ENCODE assay signal across 7 cellular contexts in genomic region chr17:81239714-81240555, GRCh38. TPM values are rescaled to one million over a fixed set of nuclear protein-coding genes. Genes with fewer than 3 reads are reported as not detected.
A peak's percentile ranks its signal among the peaks of the same experiment; 100 is the strongest.
DNase-seq lines count a peak whose midpoint lies in the region; ATAC-seq and TF ChIP-seq lines count a peak whose summit lies in the region.

No MANE protein-coding gene starts in this region.

- no peaks in the 10 kb centered on the region for H3K27me3 Mint-ChIP-seq in activated naive CD8-positive, alpha-beta T cell treated with anti-CD3 and anti-CD28 coated beads, Interleukin-2, amount 50 U/mL, for 24 hours

- peaks cover 14% of the 10 kb centered on the region for H3K36me3 Mint-ChIP-seq in activated naive CD8-positive, alpha-beta T cell treated with anti-CD3 and anti-CD28 coated beads, Interleukin-2, amount 50 U/mL, for 24 hours (ENCODE audit: low read depth)

- TF ChIP-seq CTCF in OCI-LY7 (conservative IDR thresholded peaks at IDR 0.05; ENCODE audit: low read length) = no peak

- no TSS peak for BruUV-seq in OCI-LY7 (replicated peaks; lab: Mats Ljungman, UMichigan)

- peak overlapping the region; percentile 79 for H3K4me3 ChIP-seq in OCI-LY7 (ENCODE audit: low read depth, low read length, poor library complexity, severe bottlenecking)

- POLR2A ChIA-PET in OCI-LY7 (lab: Charles Lee) = interaction anchor here (0.6 to 2.3 kb wide), 3 partner anchors 17 to 429 kb away, joined by 3 to 12 read pairs (median 3); partner anchors contain the start of gene CEP131

- peak overlapping the region; percentile 1; the same call in 1 of the 2 replicates for H2AFZ ChIP-seq in OCI-LY7 (ENCODE audit: low read length)

- peak overlapping the region; percentile 92 for H3K27ac Mint-ChIP-seq in activated naive CD8-positive, alpha-beta T cell treated with anti-CD3 and anti-CD28 coated beads, Interleukin-2, amount 50 U/mL, for 24 hours

- no peak for ATAC-seq in GM18505 (IDR thresholded peaks at IDR 0.05; ENCODE audit: unreplicated experiment)
- ATAC-seq in activated naive CD8-positive, alpha-beta T cell treated with anti-CD3 and anti-CD28 coated beads, Interleukin-2, amount 50 U/mL, for 24 hours = peak; percentile 7

- H3K4me1 Mint-ChIP-seq in activated naive CD8-positive, alpha-beta T cell treated with anti-CD3 and anti-CD28 coated beads, Interleukin-2, amount 50 U/mL, for 24 hours = peaks cover 36% of the 10 kb centered on the region

- no peaks in the 10 kb centered on the region for H3K9me3 Mint-ChIP-seq in activated naive CD8-positive, alpha-beta T cell treated with anti-CD3 and anti-CD28 coated beads, Interleukin-2, amount 50 U/mL, for 24 hours

- TF ChIP-seq POLR2A in GM18505 (IDR thresholded peaks at IDR 0.05; ENCODE audit: borderline replicate concordance, extremely low read depth, insufficient read depth, insufficient read length) = peak; percentile 50

- H3K4me1 ChIP-seq in OCI-LY7 (ENCODE audit: insufficient read depth, low read length, poor library complexity, severe bottlenecking) = peaks cover 44% of the 10 kb centered on the region

- intact Hi-C loops in OCI-LY7 (cut with micrococcal nuclease; ENCODE audit: unreplicated experiment) = loop anchor here (1.0 to 2.0 kb wide), 3 partner anchors 17 to 217 kb away; no protein-coding TSS in a partner anchor

- H3K4me2 ChIP-seq in OCI-LY7 (ENCODE audit: low read length) = peak overlapping the region; percentile 82

- DNase-seq in OCI-LY7 (ENCODE audit: low spot score) (peak; percentile 76), kidney tubule cell (ENCODE audit: low spot score) (peak; percentile 33), NCI-H2107 (lab: John Stamatoyannopoulos, UW) (no peak), ureter (ENCODE audit: low spot score) (no peak)
- peak; percentile 56 for DNase-seq in activated naive CD8-positive, alpha-beta T cell treated with anti-CD3 and anti-CD28 coated beads, Interleukin-2, amount 50 U/mL, for 24 hours
- DNase-seq in stimulated activated CD8-positive, alpha-beta memory T cell treated with anti-CD3 and anti-CD28 coated beads, Interleukin-12 subunit alpha, Interleukin-12 subunit beta, amount 100 ng/mL, for 24 hours (ENCODE audit: extremely low read depth) = peak; percentile 15

- peaks cover 30% of the 10 kb centered on the region for H3K79me2 ChIP-seq in OCI-LY7 (ENCODE audit: insufficient read depth, low read depth, low read length)

- H3K27ac ChIP-seq in OCI-LY7 (ENCODE audit: low read depth, low read length, poor library complexity, severe bottlenecking) = peak overlapping the region; percentile 61

- peaks cover 34% of the 10 kb centered on the region for H3K36me3 ChIP-seq in OCI-LY7 (ENCODE audit: insufficient read depth, low read length)

- H3K9me2 ChIP-seq in OCI-LY7 (ENCODE audit: insufficient read depth, low read length) = no peaks in the 10 kb centered on the region

- H3K4me3 Mint-ChIP-seq in activated naive CD8-positive, alpha-beta T cell treated with anti-CD3 and anti-CD28 coated beads, Interleukin-2, amount 50 U/mL, for 24 hours = peak overlapping the region; percentile 92

- peaks cover 5% of the 10 kb centered on the region; the same call in 1 of the 2 replicates for H4K20me1 ChIP-seq in OCI-LY7 (ENCODE audit: insufficient read depth, low read length)

- CTCF ChIA-PET in OCI-LY7 (lab: Charles Lee; ENCODE audit: unreplicated experiment) = interaction anchor here (1.2 kb wide), 1 partner anchor 97 kb away, joined by 7 read pairs; no protein-coding TSS in a partner anchor

- no peaks in the 10 kb centered on the region for H3K9me3 ChIP-seq in OCI-LY7 (ENCODE audit: low read length)

RNA-seq across cellular contexts. Expression of gene NDUFAF8, which starts 0.8 kb away (rescaled TPM):
- 129 and 161 TPM in 2 replicates for total RNA-seq in OCI-LY7 (2014; rRNA removed; shearing (Covaris generic))
- total RNA-seq in OCI-LY7 (2022) = 151 and 165 TPM in 2 replicates
- 52.9 TPM for total RNA-seq in ureter

RNA-seq across cellular contexts. Expression of gene TEPSIN, which starts 1.1 kb away (rescaled TPM):
- 29.7 and 46.4 TPM in 2 replicates for total RNA-seq in OCI-LY7 (2014; rRNA removed; shearing (Covaris generic))
- total RNA-seq in OCI-LY7 (2022) = 75.3 and 78.9 TPM in 2 replicates
- 37.1 TPM for total RNA-seq in ureter

RNA-seq across cellular contexts. Expression of gene CEP131, which starts 17.2 kb away (rescaled TPM):
- 32.9 and 35.0 TPM in 2 replicates for total RNA-seq in OCI-LY7 (2014; rRNA removed; shearing (Covaris generic))
- total RNA-seq in OCI-LY7 (2022) = 36.0 and 38.6 TPM in 2 replicates
- total RNA-seq in ureter = 5.4 TPM

RNA-seq across cellular contexts. Expression of gene SLC38A10, which starts 55.2 kb away (rescaled TPM):
- total RNA-seq in OCI-LY7 (2014; rRNA removed; shearing (Covaris generic)) = 50.5 and 56.0 TPM in 2 replicates
- total RNA-seq in OCI-LY7 (2022) = 147 and 150 TPM in 2 replicates
- total RNA-seq in ureter = 94.4 TPM

Comparison
In these comparisons a context has a peak if more than half of its experiments do, and no peak if none do; other contexts are left out.
1. DNase-seq: peak in OCI-LY7 (single experiment), activated naive CD8-positive, alpha-beta T cell treated with anti-CD3 and anti-CD28 coated beads, Interleukin-2, amount 50 U/mL, for 24 hours (single experiment), kidney tubule cell (single experiment) and stimulated activated CD8-positive, alpha-beta memory T cell treated with anti-CD3 and anti-CD28 coated beads, Interleukin-12 subunit alpha, Interleukin-12 subunit beta, amount 100 ng/mL, for 24 hours (single experiment); none in NCI-H2107 (single experiment) and ureter (single experiment).